Comparison of ENCODE assay signal across 12 cellular contexts in the genomic region with DNA sequence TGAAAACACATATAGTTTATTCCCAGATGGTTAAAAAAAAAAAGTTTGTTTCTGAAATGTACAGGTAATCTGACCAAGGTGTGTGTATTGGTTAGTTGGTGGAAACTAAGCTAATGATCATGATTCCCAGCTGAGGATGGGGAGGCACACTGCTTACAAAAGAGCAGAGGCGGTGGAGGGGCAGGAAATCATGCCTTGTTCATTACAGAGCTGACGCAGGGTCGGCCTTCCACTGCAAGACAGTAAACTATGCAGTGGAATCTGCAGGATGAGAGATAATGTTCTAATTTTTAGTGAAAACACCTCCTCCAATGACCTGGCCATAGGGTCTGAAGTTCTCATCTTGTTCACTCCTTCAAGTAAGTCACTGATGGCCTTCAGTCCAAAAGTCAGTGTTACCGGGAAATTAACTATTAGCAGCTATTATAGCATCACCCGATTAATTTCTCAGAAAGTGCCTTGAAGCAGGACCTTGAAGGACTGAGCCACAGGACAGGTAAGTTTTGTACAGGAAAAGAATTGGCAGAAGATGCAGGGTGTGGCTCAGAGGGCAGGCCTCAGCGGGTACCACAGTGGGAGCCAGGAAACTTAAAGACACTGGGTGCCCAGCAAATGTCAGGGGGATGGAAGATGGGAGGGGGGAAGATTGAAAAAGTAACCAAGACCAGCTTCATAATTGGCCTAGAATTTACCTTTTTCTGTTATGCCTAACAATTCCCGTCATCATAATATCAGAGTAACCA. TPM values are rescaled to one million over a fixed set of nuclear protein-coding genes. Genes with fewer than 3 reads are reported as not detected.
DNase-seq lines count a peak whose midpoint lies in the region; ATAC-seq and TF ChIP-seq lines count a peak whose summit lies in the region.
"Had no signal": no experiment of that assay in that cellular context is flagged by ENCODE, and none has a peak within 500 bp of the region (broad histone marks: within the 10 kb centered on the region; RNA-seq: fewer than 3 reads in every experiment).

No MANE protein-coding gene starts in this region.

- peak; percentile 62 for DNase-seq in AG10803 (ENCODE audit: low read depth)
- no peak for DNase-seq in SJSA1 (ENCODE audit: low read depth in 1 of 2, low spot score in 2 of 2)
- no peak for DNase-seq in progenitor cell of endocrine pancreas (ENCODE audit: low spot score, unreplicated experiment)
- DNase-seq in GF-D8 (lab: John Stamatoyannopoulos, UW), result no peak
- DNase-seq in BE2C, result no peak
- DNase-seq in stimulated activated effector memory CD8-positive, alpha-beta T cell treated with anti-CD3 and anti-CD28 coated beads, Interleukin-12 subunit alpha, Interleukin-12 subunit beta, amount 100 ng/mL, for 72 hours (ENCODE audit: low spot score in 2 of 2), result no peak
- DNase-seq in NCI-H128 (lab: John Stamatoyannopoulos, UW; ENCODE audit: unreplicated experiment), result no peak
- DNase-seq: cerebellar nuclear complex, KBM-7 had no signal

- peak overlapping the region; percentile 37 for H3K4me3 Mint-ChIP-seq in progenitor cell of endocrine pancreas (ENCODE audit: low read depth)
- H3K4me3 Mint-ChIP-seq in stimulated activated effector memory CD8-positive, alpha-beta T cell treated with anti-CD3 and anti-CD28 coated beads, Interleukin-12 subunit alpha, Interleukin-12 subunit beta, amount 100 ng/mL, for 72 hours, result no peak overlapping the region
- H3K4me3 Mint-ChIP-seq: T-helper 2 cell treated with Interferon-gamma antibody and Interleukin-4, amounts not matched to agents 5 μg/mL and 100 μg/mL, for 36 hours had no signal

- H3K9me3 ChIP-seq in SJSA1 (replicated peaks) (no peaks in the 10 kb centered on the region), gastroesophageal sphincter (no peaks in the 10 kb centered on the region), BE2C (no peaks in the 10 kb centered on the region)
- H3K9me3 ChIP-seq: BLaER1 treated with 17β-estradiol and CSF1 and Interleukin-3, amounts not matched to agents 10 nM and 100 nM had no signal

- H3K27me3 ChIP-seq in SJSA1 (replicated peaks), result no peaks in the 10 kb centered on the region
- H3K27me3 ChIP-seq in gastroesophageal sphincter, result no peaks in the 10 kb centered on the region
- H3K27me3 ChIP-seq in BE2C, result no peaks in the 10 kb centered on the region
- H3K27me3 ChIP-seq: BLaER1 treated with 17β-estradiol and CSF1 and Interleukin-3, amounts not matched to agents 10 nM and 100 nM had no signal

- no peaks in the 10 kb centered on the region for H3K9me3 Mint-ChIP-seq in progenitor cell of endocrine pancreas (ENCODE audit: low read depth)
- no peaks in the 10 kb centered on the region for H3K9me3 Mint-ChIP-seq in stimulated activated effector memory CD8-positive, alpha-beta T cell treated with anti-CD3 and anti-CD28 coated beads, Interleukin-12 subunit alpha, Interleukin-12 subunit beta, amount 100 ng/mL, for 72 hours
- H3K9me3 Mint-ChIP-seq: T-helper 2 cell treated with Interferon-gamma antibody and Interleukin-4, amounts not matched to agents 5 μg/mL and 100 μg/mL, for 36 hours had no signal

- no peak for TF ChIP-seq POLR2A in gastroesophageal sphincter (IDR thresholded peaks at IDR 0.05)

- H3K27ac Mint-ChIP-seq in progenitor cell of endocrine pancreas, result peak overlapping the region; percentile 99
- H3K27ac Mint-ChIP-seq in stimulated activated effector memory CD8-positive, alpha-beta T cell treated with anti-CD3 and anti-CD28 coated beads, Interleukin-12 subunit alpha, Interleukin-12 subunit beta, amount 100 ng/mL, for 72 hours, result no peak overlapping the region
- H3K27ac Mint-ChIP-seq: T-helper 2 cell treated with Interferon-gamma antibody and Interleukin-4, amounts not matched to agents 5 μg/mL and 100 μg/mL, for 36 hours had no signal

- 49 to 56% methylated on average over 4 to 7 of the region's 7 CpGs for WGBS in gastroesophageal sphincter (ENCODE audit: low coverage in 1 of 2), 2 donors

- H3K4me1 ChIP-seq in SJSA1 (replicated peaks), result peaks cover 17% of the 10 kb centered on the region
- peaks cover 24 to 58% (median 40%) of the 10 kb centered on the region in 3 donors for H3K4me1 ChIP-seq in gastroesophageal sphincter
- H3K4me1 ChIP-seq in BE2C, result no peaks in the 10 kb centered on the region

- H3K27ac ChIP-seq in SJSA1, result peak overlapping the region; percentile 56
- peak overlapping the region; percentile 94 to 100 (median 98) for H3K27ac ChIP-seq in gastroesophageal sphincter
- H3K27ac ChIP-seq: BLaER1 treated with 17β-estradiol and CSF1 and Interleukin-3, amounts not matched to agents 10 nM and 100 nM had no signal

- H3K4me3 ChIP-seq in AG10803 (ENCODE audit: low read length) (no peak overlapping the region), SJSA1 (no peak overlapping the region), gastroesophageal sphincter (no peak overlapping the region), BE2C (ENCODE audit: low read depth, low read length) (no peak overlapping the region)
- H3K4me3 ChIP-seq: BLaER1 treated with 17β-estradiol and CSF1 and Interleukin-3, amounts not matched to agents 10 nM and 100 nM had no signal

- peaks cover 95% of the 10 kb centered on the region for H3K36me3 ChIP-seq in SJSA1
- H3K36me3 ChIP-seq in gastroesophageal sphincter, result peaks cover 0 to 29% of the 10 kb centered on the region in 2 donors
- no peaks in the 10 kb centered on the region for H3K36me3 ChIP-seq in BE2C

- H3K36me3 Mint-ChIP-seq in progenitor cell of endocrine pancreas (ENCODE audit: insufficient read depth), result peaks cover 3% of the 10 kb centered on the region
- H3K36me3 Mint-ChIP-seq in stimulated activated effector memory CD8-positive, alpha-beta T cell treated with anti-CD3 and anti-CD28 coated beads, Interleukin-12 subunit alpha, Interleukin-12 subunit beta, amount 100 ng/mL, for 72 hours, result no peaks in the 10 kb centered on the region

- TF ChIP-seq CTCF in AG10803 (conservative IDR thresholded peaks at IDR 0.05; ENCODE audit: low read length) (no peak), gastroesophageal sphincter (IDR thresholded peaks at IDR 0.05) (no peak), progenitor cell of endocrine pancreas (IDR thresholded peaks at IDR 0.05; ENCODE audit: unreplicated experiment) (no peak), BE2C (IDR thresholded peaks at IDR 0.05; ENCODE audit: low read depth, low read length) (no peak)

- no peak for TF ChIP-seq EP300 in gastroesophageal sphincter (IDR thresholded peaks at IDR 0.05)

- H3K4me1 Mint-ChIP-seq in progenitor cell of endocrine pancreas (ENCODE audit: low read depth), result peaks cover 45% of the 10 kb centered on the region
- H3K4me1 Mint-ChIP-seq in stimulated activated effector memory CD8-positive, alpha-beta T cell treated with anti-CD3 and anti-CD28 coated beads, Interleukin-12 subunit alpha, Interleukin-12 subunit beta, amount 100 ng/mL, for 72 hours, result peaks cover under 1% of the 10 kb centered on the region

- no peaks in the 10 kb centered on the region for H3K27me3 Mint-ChIP-seq in progenitor cell of endocrine pancreas

- ATAC-seq in gastroesophageal sphincter, result no peak
- no peak for ATAC-seq in stimulated activated effector memory CD8-positive, alpha-beta T cell treated with anti-CD3 and anti-CD28 coated beads, Interleukin-12 subunit alpha, Interleukin-12 subunit beta, amount 100 ng/mL, for 72 hours

RNA-seq across cellular contexts. Expression of a gene that starts 36.0 kb away (rescaled TPM):
- 198 and 300 TPM in 2 replicates for total RNA-seq in SJSA1 (2014; rRNA removed; shearing (Covaris generic))
- total RNA-seq in gastroesophageal sphincter (100 to 1,000 TPM in 3 of 4 donors, 10 to 100 TPM in 1; 98.0 to 157 (median 126) TPM), progenitor cell of endocrine pancreas (25.5 and 35.2 TPM in 2 replicates)
- 0.09 TPM for polyA plus RNA-seq in BE2C (2012; ENCODE audit: insufficient read depth, insufficient read length, low read depth)

RNA-seq across cellular contexts. Expression of a gene that starts 50.3 kb away (rescaled TPM):
- total RNA-seq in SJSA1 (2014; rRNA removed; shearing (Covaris generic)), result 149 and 198 TPM in 2 replicates
- total RNA-seq in gastroesophageal sphincter (1 to 10 TPM in 1 of 4 donors, under 1 TPM in 2, not detected in 1; 0.13 to 3.6 (median 0.35) TPM), progenitor cell of endocrine pancreas (9.1 and 10.5 TPM in 2 replicates)
- polyA plus RNA-seq in BE2C (2012; ENCODE audit: insufficient read depth, insufficient read length, low read depth), result 2.0 TPM

Comparison
In these comparisons a context has a peak if more than half of its experiments do, and no peak if none do; other contexts are left out.
1. RNA of a gene that starts 50.3 kb away (total RNA-seq): 149 to 198 TPM in SJSA1; 9.1 to 10.5 TPM in progenitor cell of endocrine pancreas and 0.13 to 3.6 TPM in gastroesophageal sphincter; every median in the first group is over 10 times any median in the second.